ENCODE assay signal across 7 cellular contexts in the genomic region with DNA sequence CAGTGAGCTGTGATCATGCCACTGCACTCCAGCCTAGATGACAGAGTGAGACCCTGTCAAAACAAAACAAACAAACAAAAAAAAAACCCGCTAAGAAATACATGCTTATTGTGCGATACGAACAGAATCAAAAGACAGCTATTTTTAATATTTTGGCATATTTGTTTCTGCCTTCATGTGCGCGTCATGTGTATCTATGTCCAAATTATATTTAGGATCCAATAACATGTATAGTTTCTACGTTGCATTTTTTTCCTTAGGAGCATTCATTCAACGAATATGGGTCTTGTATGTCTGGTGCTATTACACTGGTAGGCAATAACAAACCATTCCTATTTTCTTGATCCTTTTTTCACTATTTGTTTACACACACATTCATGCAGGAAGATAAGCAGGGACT. TPM values are rescaled to one million over a fixed set of nuclear protein-coding genes. Genes with fewer than 3 reads are reported as not detected.
A peak's percentile ranks its signal among the peaks of the same experiment; 100 is the strongest.
DNase-seq lines count a peak whose midpoint lies in the region; ATAC-seq and TF ChIP-seq lines count a peak whose summit lies in the region.

No MANE protein-coding gene starts in this region.

- peak overlapping the region; percentile 77 for H3K4me2 ChIP-seq in HCT116 (ENCODE audit: low read length)

- H3K36me3 ChIP-seq in HCT116 (ENCODE audit: control insufficient read depth in 1 of 2, insufficient read depth in 2 of 2, low read length in 2 of 2) (peaks cover 3 to 6% of the 10 kb centered on the region in 2 experiments; a peak in 2 of 4 replicates), SK-N-MC (ENCODE audit: insufficient read depth, low read length) (peaks cover 20% of the 10 kb centered on the region), gastrocnemius medialis (peaks cover 0 to 6% of the 10 kb centered on the region in 2 donors)

- H3K9ac ChIP-seq in HCT116 (ENCODE audit: low read length) (peak overlapping the region; percentile 94; the same call in 1 of the 2 replicates), SK-N-MC (ENCODE audit: insufficient read length) (peak overlapping the region; percentile 90)

- intact Hi-C loops in HCT116 (cut with micrococcal nuclease) (loop anchor here (2.0 kb wide), 1 partner anchor 45 kb away; no protein-coding TSS in a partner anchor), gastrocnemius medialis (cut with DNase I; ENCODE audit: low total_unique reads) (loop anchor here (2.0 to 5.0 kb wide), 2 partner anchors 37 to 209 kb away; no protein-coding TSS in a partner anchor)

- no peaks in the 10 kb centered on the region for H4K20me1 ChIP-seq in HCT116 (ENCODE audit: insufficient read depth)

- no peak overlapping the region for H3K27ac ChIP-seq in HCT116 (ENCODE audit: low read depth, low read length)
- no peak overlapping the region for H3K27ac ChIP-seq in SK-N-MC
- H3K27ac ChIP-seq in gastrocnemius medialis, result no peak overlapping the region

- peak overlapping the region; percentile 93 to 97; a peak in 3 of 4 replicates for H3K4me3 ChIP-seq in HCT116 (replicated peaks in 1 of 2; ENCODE audit: low read depth in 1 of 2, low read length in 2 of 2)
- H3K4me3 ChIP-seq in SK-N-MC, result peak overlapping the region; percentile 99
- H3K4me3 ChIP-seq in fibroblast of pulmonary artery (replicated peaks; ENCODE audit: low read depth, low read length), result peak overlapping the region; percentile 95
- peak overlapping the region in 3 of 4 donors; percentile 87 to 98 (median 95) for H3K4me3 ChIP-seq in gastrocnemius medialis

- no peak for DNase-seq in HCT116 (ENCODE audit: low read depth, low spot score)
- no peak for DNase-seq in SK-N-MC (ENCODE audit: low read depth, low spot score)
- no peak for DNase-seq in fibroblast of pulmonary artery (ENCODE audit: low read depth)
- DNase-seq in gastrocnemius medialis, result no peak
- DNase-seq in cerebellar cortex (ENCODE audit: low spot score), result no peak

- ATAC-seq in HCT116, result no peak
- no peak for ATAC-seq in gastrocnemius medialis
- ATAC-seq in GM18511 (IDR thresholded peaks at IDR 0.05; ENCODE audit: unreplicated experiment), result no peak
- ATAC-seq in GM21367 (IDR thresholded peaks at IDR 0.05; ENCODE audit: unreplicated experiment), result no peak

- no TSS peak for BruUV-seq in HCT116 (replicated peaks; lab: Mats Ljungman, UMichigan)

- H3K4me1 ChIP-seq in HCT116 (ENCODE audit: control insufficient read depth in 1 of 2, insufficient read depth in 2 of 2, low read length in 2 of 2), result peaks cover 19 to 30% of the 10 kb centered on the region in 2 experiments
- H3K4me1 ChIP-seq in gastrocnemius medialis, result peaks cover 47 to 48% of the 10 kb centered on the region in 2 donors

- CTCF ChIA-PET in HCT116 (lab: Charles Lee), result no interaction called here

- TF ChIP-seq CTCF in HCT116 (IDR thresholded peaks at IDR 0.05 in 2 of 3, conservative IDR thresholded peaks at IDR 0.05 in 1 of 3; ENCODE audit: borderline replicate concordance in 1 of 3, insufficient read depth in 1 of 3, low read depth in 2 of 3, low read length in 2 of 3), result no peak
- no peak for TF ChIP-seq CTCF in fibroblast of pulmonary artery (IDR thresholded peaks at IDR 0.05; ENCODE audit: low read length, missing control alignments)
- TF ChIP-seq CTCF in gastrocnemius medialis (IDR thresholded peaks at IDR 0.05 in 4 of 5, conservative IDR thresholded peaks at IDR 0.05 in 1 of 5), result no peak

- H3K9me3 ChIP-seq in HCT116 (ENCODE audit: control insufficient read depth in 1 of 2, insufficient read depth in 1 of 2, low read depth in 1 of 2, low read length in 2 of 2) (no peaks in the 10 kb centered on the region), SK-N-MC (ENCODE audit: low read depth, low read length) (no peaks in the 10 kb centered on the region), gastrocnemius medialis (no peaks in the 10 kb centered on the region)

- POLR2A ChIA-PET in HCT116 (lab: Charles Lee), result no interaction called here

- H2AFZ ChIP-seq in HCT116 (ENCODE audit: low read depth, low read length, poor library complexity, severe bottlenecking), result no peak overlapping the region

- TF ChIP-seq POLR2A in HCT116 (IDR thresholded peaks at IDR 0.05; ENCODE audit: borderline replicate concordance, extremely low read depth, insufficient read depth, insufficient read length) (no peak), gastrocnemius medialis (IDR thresholded peaks at IDR 0.05) (no peak)

- in situ Hi-C loops in gastrocnemius medialis (cut with MboI; ENCODE audit: low sequenced_read_pairs in 4 of 4), result no loop called here

- H3K27me3 ChIP-seq in HCT116 (ENCODE audit: insufficient read depth, low read length) (no peaks in the 10 kb centered on the region), gastrocnemius medialis (no peaks in the 10 kb centered on the region)

- peaks cover 68% of the 10 kb centered on the region for H3K79me2 ChIP-seq in HCT116 (ENCODE audit: insufficient read depth, low read length)

- RAD21 ChIA-PET in HCT116 (lab: Charles Lee; ENCODE audit: low non-redundant PET in 1 of 2, low total read pairs in 2 of 2, uncharacterized antibody in 2 of 2, unreplicated experiment in 2 of 2), result no interaction called here

- TF ChIP-seq RAD21 in HCT116 (IDR thresholded peaks at IDR 0.05; ENCODE audit: low read depth), result no peak

- no peaks in the 10 kb centered on the region for H3K9me2 ChIP-seq in HCT116 (ENCODE audit: insufficient read depth)

TF ChIP-seq in HCT116, 20 proteins besides CTCF, POLR2A, EP300 and RAD21 (continues in another document):
- TF ChIP-seq JUND (IDR thresholded peaks at IDR 0.05) (no peak), ZNF274 (IDR thresholded peaks at IDR 0.05; ENCODE audit: low read depth, low read length) (no peak), ATF3 (IDR thresholded peaks at IDR 0.05) (no peak), YY1 (IDR thresholded peaks at IDR 0.05; ENCODE audit: extremely low read depth, insufficient replicate concordance, low read depth, low read length) (no peak), ZFX (IDR thresholded peaks at IDR 0.05) (no peak), EZH2phosphoT487 (IDR thresholded peaks at IDR 0.05; ENCODE audit: borderline replicate concordance) (no peak), ELF1 (IDR thresholded peaks at IDR 0.05; ENCODE audit: borderline replicate concordance, low read depth) (no peak), EGR1 (IDR thresholded peaks at IDR 0.05; ENCODE audit: low read depth) (no peak), CEBPB (IDR thresholded peaks at IDR 0.05; ENCODE audit: low read depth) (no peak), FOSL1 (IDR thresholded peaks at IDR 0.05; ENCODE audit: low read depth) (no peak), CBX3 (IDR thresholded peaks at IDR 0.05; ENCODE audit: low read depth) (no peak), SIN3A (IDR thresholded peaks at IDR 0.05; ENCODE audit: low read depth) (no peak), SRF (IDR thresholded peaks at IDR 0.05; ENCODE audit: low read depth) (no peak), POLR2AphosphoS5 (IDR thresholded peaks at IDR 0.05; ENCODE audit: low read depth, low read length) (no peak)
- TF ChIP-seq, protein P1, sequence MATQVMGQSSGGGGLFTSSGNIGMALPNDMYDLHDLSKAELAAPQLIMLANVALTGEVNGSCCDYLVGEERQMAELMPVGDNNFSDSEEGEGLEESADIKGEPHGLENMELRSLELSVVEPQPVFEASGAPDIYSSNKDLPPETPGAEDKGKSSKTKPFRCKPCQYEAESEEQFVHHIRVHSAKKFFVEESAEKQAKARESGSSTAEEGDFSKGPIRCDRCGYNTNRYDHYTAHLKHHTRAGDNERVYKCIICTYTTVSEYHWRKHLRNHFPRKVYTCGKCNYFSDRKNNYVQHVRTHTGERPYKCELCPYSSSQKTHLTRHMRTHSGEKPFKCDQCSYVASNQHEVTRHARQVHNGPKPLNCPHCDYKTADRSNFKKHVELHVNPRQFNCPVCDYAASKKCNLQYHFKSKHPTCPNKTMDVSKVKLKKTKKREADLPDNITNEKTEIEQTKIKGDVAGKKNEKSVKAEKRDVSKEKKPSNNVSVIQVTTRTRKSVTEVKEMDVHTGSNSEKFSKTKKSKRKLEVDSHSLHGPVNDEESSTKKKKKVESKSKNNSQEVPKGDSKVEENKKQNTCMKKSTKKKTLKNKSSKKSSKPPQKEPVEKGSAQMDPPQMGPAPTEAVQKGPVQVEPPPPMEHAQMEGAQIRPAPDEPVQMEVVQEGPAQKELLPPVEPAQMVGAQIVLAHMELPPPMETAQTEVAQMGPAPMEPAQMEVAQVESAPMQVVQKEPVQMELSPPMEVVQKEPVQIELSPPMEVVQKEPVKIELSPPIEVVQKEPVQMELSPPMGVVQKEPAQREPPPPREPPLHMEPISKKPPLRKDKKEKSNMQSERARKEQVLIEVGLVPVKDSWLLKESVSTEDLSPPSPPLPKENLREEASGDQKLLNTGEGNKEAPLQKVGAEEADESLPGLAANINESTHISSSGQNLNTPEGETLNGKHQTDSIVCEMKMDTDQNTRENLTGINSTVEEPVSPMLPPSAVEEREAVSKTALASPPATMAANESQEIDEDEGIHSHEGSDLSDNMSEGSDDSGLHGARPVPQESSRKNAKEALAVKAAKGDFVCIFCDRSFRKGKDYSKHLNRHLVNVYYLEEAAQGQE (IDR thresholded peaks at IDR 0.05; ENCODE audit: low read depth), result no peak
- TF ChIP-seq, protein P2, sequence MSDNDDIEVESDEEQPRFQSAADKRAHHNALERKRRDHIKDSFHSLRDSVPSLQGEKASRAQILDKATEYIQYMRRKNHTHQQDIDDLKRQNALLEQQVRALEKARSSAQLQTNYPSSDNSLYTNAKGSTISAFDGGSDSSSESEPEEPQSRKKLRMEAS (IDR thresholded peaks at IDR 0.05), result no peak
- TF ChIP-seq, protein P3, sequence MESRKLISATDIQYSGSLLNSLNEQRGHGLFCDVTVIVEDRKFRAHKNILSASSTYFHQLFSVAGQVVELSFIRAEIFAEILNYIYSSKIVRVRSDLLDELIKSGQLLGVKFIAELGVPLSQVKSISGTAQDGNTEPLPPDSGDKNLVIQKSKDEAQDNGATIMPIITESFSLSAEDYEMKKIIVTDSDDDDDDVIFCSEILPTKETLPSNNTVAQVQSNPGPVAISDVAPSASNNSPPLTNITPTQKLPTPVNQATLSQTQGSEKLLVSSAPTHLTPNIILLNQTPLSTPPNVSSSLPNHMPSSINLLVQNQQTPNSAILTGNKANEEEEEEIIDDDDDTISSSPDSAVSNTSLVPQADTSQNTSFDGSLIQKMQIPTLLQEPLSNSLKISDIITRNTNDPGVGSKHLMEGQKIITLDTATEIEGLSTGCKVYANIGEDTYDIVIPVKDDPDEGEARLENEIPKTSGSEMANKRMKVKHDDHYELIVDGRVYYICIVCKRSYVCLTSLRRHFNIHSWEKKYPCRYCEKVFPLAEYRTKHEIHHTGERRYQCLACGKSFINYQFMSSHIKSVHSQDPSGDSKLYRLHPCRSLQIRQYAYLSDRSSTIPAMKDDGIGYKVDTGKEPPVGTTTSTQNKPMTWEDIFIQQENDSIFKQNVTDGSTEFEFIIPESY (IDR thresholded peaks at IDR 0.05; ENCODE audit: extremely low read depth, insufficient replicate concordance, low read length), result no peak

RNA-seq across cellular contexts. Expression of gene CD46, which starts 1.8 kb away (rescaled TPM):
- total RNA-seq in HCT116 (2021; ENCODE audit: unreplicated experiment) (100 TPM), gastrocnemius medialis (100 to 1,000 TPM in 2 of 4 donors, 10 to 100 TPM in 2; 42.1 to 101 (median 80.2) TPM)
- 50.5 and 62.2 TPM in 2 replicates for polyA plus RNA-seq in HCT116 (2012)
